ENCODE assay signal across 10 cellular contexts in the genomic region with DNA sequence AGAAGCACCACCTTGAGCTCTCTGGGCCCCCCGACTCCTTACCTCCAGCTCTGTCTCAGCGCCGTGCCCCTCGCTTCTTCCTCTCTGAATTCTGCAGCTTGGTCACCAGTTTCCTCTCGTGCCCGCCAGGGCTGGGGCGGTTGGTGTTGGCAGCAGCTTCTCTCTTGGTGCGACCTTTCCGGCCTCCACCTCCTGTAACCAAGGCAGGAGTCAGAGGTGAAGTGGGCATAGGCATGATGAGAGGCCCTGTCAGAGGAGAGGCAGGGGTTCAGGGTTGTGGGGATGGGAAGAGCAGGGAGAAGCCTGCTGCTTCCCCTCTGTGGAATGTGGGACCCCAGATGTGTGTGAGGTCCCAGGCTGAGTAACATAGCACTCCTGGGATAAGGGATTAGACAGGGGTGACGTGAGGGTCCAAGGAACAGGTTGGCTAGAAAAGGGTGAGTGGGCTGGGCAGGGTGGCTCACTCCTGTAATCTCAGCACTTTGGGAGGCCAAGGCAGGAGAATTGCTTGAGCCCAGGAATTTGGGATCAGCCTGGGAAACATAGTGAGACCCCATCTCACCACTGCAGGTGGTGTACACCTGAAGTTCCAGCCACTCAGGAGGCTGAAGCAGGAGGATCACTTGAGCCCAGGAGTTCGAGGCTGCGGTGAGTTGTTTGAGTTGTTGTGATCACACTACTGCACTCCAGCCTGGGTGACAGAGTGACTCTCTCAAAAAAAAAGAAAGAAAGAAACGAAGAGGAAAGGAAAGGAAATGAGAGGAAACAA. TPM values are rescaled to one million over a fixed set of nuclear protein-coding genes. Genes with fewer than 3 reads are reported as not detected.
DNase-seq lines count a peak whose midpoint lies in the region; ATAC-seq and TF ChIP-seq lines count a peak whose summit lies in the region.
"Had no signal": no experiment of that assay in that cellular context is flagged by ENCODE, and none has a peak within 500 bp of the region (broad histone marks: within the 10 kb centered on the region; RNA-seq: fewer than 3 reads in every experiment).

No MANE protein-coding gene starts in this region.

- no peak for DNase-seq in ascending aorta (ENCODE audit: low spot score in 2 of 2)
- peak in 2 of 3 donors; percentile 66 to 68 for DNase-seq in right cardiac atrium
- no peak for DNase-seq in sigmoid colon
- no peak for DNase-seq in NCI-H1417 (lab: John Stamatoyannopoulos, UW)
- DNase-seq in cerebellum (ENCODE audit: low spot score): no peak
- no peak for DNase-seq in NCI-H1436 treated with DMSO at 0.1 percent for 48 hours (lab: John Stamatoyannopoulos, UW)
- no peak for DNase-seq in germinal center (ENCODE audit: low spot score)
- DNase-seq: COR-L47, T-helper 1 cell had no signal

- H3K4me1 ChIP-seq in ascending aorta (peaks cover 9 to 20% of the 10 kb centered on the region in 2 donors), right cardiac atrium (ENCODE audit: control insufficient read depth, insufficient read depth, low read length) (peaks cover 14% of the 10 kb centered on the region), sigmoid colon (peaks cover 0 to 56% (median 37%) of the 10 kb centered on the region in 4 donors)

- peaks cover 0 to 19% of the 10 kb centered on the region in 2 donors for H3K9me3 ChIP-seq in ascending aorta
- no peaks in the 10 kb centered on the region for H3K9me3 ChIP-seq in right cardiac atrium (ENCODE audit: control insufficient read depth, low read length)
- H3K9me3 ChIP-seq in sigmoid colon: no peaks in the 10 kb centered on the region

- peaks cover 3 to 31% of the 10 kb centered on the region in 2 donors for H3K36me3 ChIP-seq in ascending aorta
- peaks cover 8 to 26% (median 15%) of the 10 kb centered on the region in 4 donors for H3K36me3 ChIP-seq in sigmoid colon

- TF ChIP-seq CTCF in C4-2B (conservative IDR thresholded peaks at IDR 0.05) (no peak), ascending aorta (IDR thresholded peaks at IDR 0.05) (no peak), sigmoid colon (IDR thresholded peaks at IDR 0.05) (no peak)

- peak overlapping the region; percentile 60 to 74 for H3K4me3 ChIP-seq in ascending aorta
- H3K4me3 ChIP-seq in right cardiac atrium (ENCODE audit: low read length): peak overlapping the region; percentile 53
- H3K4me3 ChIP-seq in sigmoid colon: peak overlapping the region; percentile 55 to 62 (median 57)

- intact Hi-C loops in ascending aorta (cut with DNase I): loop anchor here (2.0 to 10.0 kb wide), 2 partner anchors 45 to 323 kb away; a partner anchor contains a TSS
- intact Hi-C loops in right cardiac atrium (cut with DNase I): no loop called here
- intact Hi-C loops in sigmoid colon (cut with DNase I): loop anchor here (2.0 kb wide), 2 partner anchors 15 to 45 kb away; a partner anchor contains a TSS

- peak overlapping the region; percentile 95 for H3K27ac ChIP-seq in C4-2B
- H3K27ac ChIP-seq in ascending aorta: peak overlapping the region; percentile 80 to 95
- peak overlapping the region; percentile 96 for H3K27ac ChIP-seq in right cardiac atrium (ENCODE audit: low read length)
- peak overlapping the region; percentile 87 to 97 (median 94) for H3K27ac ChIP-seq in sigmoid colon

- no peak for TF ChIP-seq EP300 in sigmoid colon (IDR thresholded peaks at IDR 0.05)

- H3K27me3 ChIP-seq in ascending aorta: no peaks in the 10 kb centered on the region
- H3K27me3 ChIP-seq in right cardiac atrium (ENCODE audit: control insufficient read depth, insufficient read depth): no peaks in the 10 kb centered on the region
- H3K27me3 ChIP-seq in sigmoid colon: no peaks in the 10 kb centered on the region

- WGBS in right cardiac atrium: 78% methylated on average over 13 of the region's 13 CpGs
- 17 to 68% methylated on average over 13 of the region's 13 CpGs for WGBS in sigmoid colon, 2 donors

- no peak for TF ChIP-seq POLR2A in sigmoid colon (IDR thresholded peaks at IDR 0.05)

- peak in 1 of 2 donors; percentile 5 for ATAC-seq in right cardiac atrium

RNA-seq across cellular contexts. Expression of a gene that starts 0.6 kb away (rescaled TPM):
- total RNA-seq in ascending aorta (290 TPM), right cardiac atrium (10 to 100 TPM; 63.7 to 69.8 (median 66.3) TPM), sigmoid colon (10 to 100 TPM; 54.3 to 83.9 (median 63.4) TPM), cerebellum (0.09 TPM)
- polyA plus RNA-seq in right cardiac atrium (106 TPM), sigmoid colon (100 to 1,000 TPM in 2 of 3 donors, 10 to 100 TPM in 1; 48.6 to 318 (median 171) TPM)

RNA-seq across cellular contexts. Expression of a gene that starts 15.6 kb away (rescaled TPM):
- total RNA-seq in ascending aorta (14.0 TPM), right cardiac atrium (10 to 100 TPM; 13.8 to 21.4 (median 19.1) TPM), sigmoid colon (10 to 100 TPM; 38.5 to 58.7 (median 44.9) TPM), cerebellum (10.3 TPM)
- polyA plus RNA-seq in right cardiac atrium (18.2 TPM), sigmoid colon (10 to 100 TPM; 13.2 to 22.9 (median 15.6) TPM)

RNA-seq across cellular contexts. Expression of a gene that starts 31.5 kb away (rescaled TPM):
- total RNA-seq in ascending aorta (not detected), right cardiac atrium (not detected), sigmoid colon (not detected), cerebellum (not detected)
- polyA plus RNA-seq in right cardiac atrium (not detected), sigmoid colon (under 1 TPM in 1 of 3 donors, not detected in 2; 0.22 TPM)

RNA-seq across cellular contexts. Expression of a gene that starts 43.7 kb away (rescaled TPM):
- total RNA-seq in ascending aorta: 1.2 TPM
- 1 to 10 TPM in 1 of 4 donors, under 1 TPM in 3; 0.37 to 1.0 (median 0.87) TPM for total RNA-seq in right cardiac atrium
- 0.68 TPM for polyA plus RNA-seq in right cardiac atrium
- 1 to 10 TPM in 2 of 4 donors, under 1 TPM in 2; 0.68 to 1.1 (median 1.0) TPM for total RNA-seq in sigmoid colon
- polyA plus RNA-seq in sigmoid colon: 10 to 100 TPM; 10.8 to 94.5 (median 24.0) TPM
- 0.09 TPM for total RNA-seq in cerebellum

RNA-seq across cellular contexts. Expression of a gene that starts 46.3 kb away (rescaled TPM):
- total RNA-seq in ascending aorta: 16.1 TPM
- total RNA-seq in right cardiac atrium: 10 to 100 TPM; 10.0 to 17.9 (median 13.9) TPM
- polyA plus RNA-seq in right cardiac atrium: 12.4 TPM
- total RNA-seq in sigmoid colon: 10 to 100 TPM; 16.8 to 23.0 (median 17.9) TPM
- 100 to 1,000 TPM in 1 of 3 donors, 10 to 100 TPM in 2; 31.2 to 123 (median 53.6) TPM for polyA plus RNA-seq in sigmoid colon
- total RNA-seq in cerebellum: 15.3 TPM

Comparison
In these comparisons a context has a peak if more than half of its experiments do, and no peak if none do; other contexts are left out.
1. DNase-seq: peak in right cardiac atrium (2 of 3); none in ascending aorta (0 of 2), sigmoid colon (single experiment), NCI-H1417 (0 of 3), cerebellum (single experiment), NCI-H1436 treated with DMSO at 0.1 percent for 48 hours (single experiment) and germinal center (single experiment).
2. RNA of a gene that starts 0.6 kb away (total RNA-seq): 290 TPM in ascending aorta (single experiment), 54.3 to 83.9 TPM in sigmoid colon and 63.7 to 69.8 TPM in right cardiac atrium; 0.09 TPM in cerebellum (single experiment); every median in the first group is over 10 times any median in the second.
3. intact Hi-C loops: an anchor here in ascending aorta (2.0 to 10.0 kb wide) and sigmoid colon (2.0 kb wide); none called in right cardiac atrium.
4. Peak in every context shown above with its lines, with median percentiles within 50 percentile points of each other: H3K27ac ChIP-seq and H3K4me3 ChIP-seq.